2 cellular contexts compared by ENCODE assay signal in genomic region chr7:27115161-27116018, GRCh38.
TF ChIP-seq lines count a peak whose summit lies in the region.

No MANE protein-coding gene starts in this region.

TF ChIP-seq in A549, 52 proteins besides CTCF, POLR2A, EP300 and RAD21 (continued from another document and continues in another):
- TF ChIP-seq HMGXB4 (CRISPR knock-in tag; IDR thresholded peaks at IDR 0.05; ENCODE audit: borderline replicate concordance) (0 out of 2 replicates have a peak, but pooled peaks have one; percentile 52), POLR2AphosphoS2 (conservative IDR thresholded peaks at IDR 0.05; ENCODE audit: low read length) (no peak), FOSL2 (IDR thresholded peaks at IDR 0.05) (no peak), FOSL2 (CRISPR knock-in tag; IDR thresholded peaks at IDR 0.05) (peak; percentile 46), MAX (IDR thresholded peaks at IDR 0.05) (peak; percentile 69; the same call in 1 of the 2 replicates), CEBPB (IDR thresholded peaks at IDR 0.05) (peak in 1 of 2 experiments; percentile 45; a peak in 1 of 4 replicates), BCL3 (IDR thresholded peaks at IDR 0.05) (0 out of 3 replicates have a peak, but pooled peaks have one; percentile 26), ZC3H11A (IDR thresholded peaks at IDR 0.05) (no peak), HOXB13 (CRISPR knock-in tag; IDR thresholded peaks at IDR 0.05; ENCODE audit: low read depth) (no peak), GATA3 (IDR thresholded peaks at IDR 0.05; ENCODE audit: borderline replicate concordance) (peak; percentile 64; the same call in 1 of the 2 replicates), NR3C1 (IDR thresholded peaks at IDR 0.05) (no peak), CHD2 (IDR thresholded peaks at IDR 0.05; ENCODE audit: low read length, partially characterized antibody) (no peak), ATOH8 (CRISPR knock-in tag; IDR thresholded peaks at IDR 0.05; ENCODE audit: low read depth) (no peak), CBX8 (IDR thresholded peaks at IDR 0.05) (no peak), PHF8 (IDR thresholded peaks at IDR 0.05; ENCODE audit: borderline replicate concordance, low read depth) (no peak), HOXB5 (CRISPR knock-in tag; IDR thresholded peaks at IDR 0.05) (0 out of 2 replicates have a peak, but pooled peaks have one; percentile 22), ESRRA (IDR thresholded peaks at IDR 0.05; ENCODE audit: borderline replicate concordance, low read length) (no peak), EHF (CRISPR knock-in tag; IDR thresholded peaks at IDR 0.05) (no peak), ELK1 (IDR thresholded peaks at IDR 0.05; ENCODE audit: low read depth, low read length) (no peak), RARB (CRISPR knock-in tag; IDR thresholded peaks at IDR 0.05) (0 out of 2 replicates have a peak, but pooled peaks have one; percentile 32), HEYL (CRISPR knock-in tag; IDR thresholded peaks at IDR 0.05) (no peak), E2F6 (IDR thresholded peaks at IDR 0.05; ENCODE audit: borderline replicate concordance, low read depth) (peak; percentile 52; the same call in 1 of the 2 replicates), JUN (IDR thresholded peaks at IDR 0.05) (peak in 1 of 2 experiments; percentile 30; a peak in 1 of 5 replicates), PBX3 (IDR thresholded peaks at IDR 0.05) (peak; percentile 44; the same call in 1 of the 2 replicates), JUNB (IDR thresholded peaks at IDR 0.05) (no peak), TP53 (CRISPR knock-in tag; IDR thresholded peaks at IDR 0.05) (no peak)

TF ChIP-seq in SK-N-SH treated with all-trans-retinoic acid at 6 μM for 48 hours, 23 proteins besides CTCF, POLR2A, EP300 and RAD21 (continued from another document):
- TF ChIP-seq PATZ1 (CRISPR knock-in tag; IDR thresholded peaks at IDR 0.05; ENCODE audit: borderline replicate concordance) (no peak), TSHZ2 (CRISPR knock-in tag; IDR thresholded peaks at IDR 0.05) (no peak), TCF4 (CRISPR knock-in tag; IDR thresholded peaks at IDR 0.05; ENCODE audit: borderline replicate concordance) (no peak), ZFP3 (CRISPR knock-in tag; IDR thresholded peaks at IDR 0.05) (no peak), RARB (CRISPR knock-in tag; IDR thresholded peaks at IDR 0.05) (no peak), OSR1 (CRISPR knock-in tag; IDR thresholded peaks at IDR 0.05) (no peak), ZFP30 (CRISPR knock-in tag; IDR thresholded peaks at IDR 0.05) (no peak), TOX (CRISPR knock-in tag; IDR thresholded peaks at IDR 0.05; ENCODE audit: borderline replicate concordance) (no peak), BACH2 (CRISPR knock-in tag; IDR thresholded peaks at IDR 0.05; ENCODE audit: borderline replicate concordance) (no peak), GLIS3 (CRISPR knock-in tag; IDR thresholded peaks at IDR 0.05) (no peak), ESRRG (CRISPR knock-in tag; IDR thresholded peaks at IDR 0.05) (no peak)
